13 cellular contexts compared by ENCODE assay signal in genomic region chr17:32516940-32517711, GRCh38. TPM values are rescaled to one million over a fixed set of nuclear protein-coding genes. Genes with fewer than 3 reads are reported as not detected.
DNase-seq lines count a peak whose midpoint lies in the region; ATAC-seq and TF ChIP-seq lines count a peak whose summit lies in the region.
"Had no signal": no experiment of that assay in that cellular context is flagged by ENCODE, and none has a peak within 500 bp of the region (broad histone marks: within the 10 kb centered on the region; RNA-seq: fewer than 3 reads in every experiment).

No MANE protein-coding gene starts in this region.

- no peak for TF ChIP-seq CTCF in GM12865 (IDR thresholded peaks at IDR 0.05; ENCODE audit: insufficient read depth, low read depth, low read length, missing control alignments)
- no peak for TF ChIP-seq CTCF in Peyer's patch (IDR thresholded peaks at IDR 0.05)
- TF ChIP-seq CTCF in coronary artery (IDR thresholded peaks at IDR 0.05), result no peak

- TF ChIP-seq POLR2A in Peyer's patch (IDR thresholded peaks at IDR 0.05), result no peak

- H3K27ac Mint-ChIP-seq in CD4-positive, CD25-positive, alpha-beta regulatory T cell, result peak overlapping the region; percentile 74 to 82 (median 76)
- H3K27ac Mint-ChIP-seq in memory B cell, result peak overlapping the region; percentile 55

- H3K4me3 ChIP-seq in CD4-positive, CD25-positive, alpha-beta regulatory T cell (ENCODE audit: low read depth, low read length), result peak overlapping the region; percentile 15
- no peak overlapping the region for H3K4me3 ChIP-seq in GM12865 (ENCODE audit: low read depth, low read length)
- H3K4me3 ChIP-seq in Peyer's patch, result no peak overlapping the region
- H3K4me3 ChIP-seq in SJCRH30, result no peak overlapping the region
- no peak overlapping the region for H3K4me3 ChIP-seq in coronary artery
- H3K4me3 ChIP-seq: smooth muscle cell, stomach had no signal

- peak overlapping the region; percentile 4 to 74 (median 48) for H3K4me3 Mint-ChIP-seq in CD4-positive, CD25-positive, alpha-beta regulatory T cell
- peak overlapping the region; percentile 54 for H3K4me3 Mint-ChIP-seq in memory B cell

- no peak for DNase-seq in CD4-positive, CD25-positive, alpha-beta regulatory T cell
- DNase-seq in GM12865 (ENCODE audit: low read depth) (peak; percentile 73), Peyer's patch (no peak), memory B cell (ENCODE audit: low spot score in 2 of 2) (no peak), SJCRH30 (no peak), coronary artery (ENCODE audit: low spot score) (no peak), left cardiac atrium (no peak)
- DNase-seq: DND-41, foreskin fibroblast, stomach had no signal

- H3K9me3 Mint-ChIP-seq in CD4-positive, CD25-positive, alpha-beta regulatory T cell, result no peaks in the 10 kb centered on the region
- H3K9me3 Mint-ChIP-seq in memory B cell, result no peaks in the 10 kb centered on the region
- H3K9me3 Mint-ChIP-seq: WTC11 had no signal

- no peaks in the 10 kb centered on the region for H3K27me3 ChIP-seq in CD4-positive, CD25-positive, alpha-beta regulatory T cell (ENCODE audit: control insufficient read depth, insufficient read depth, low read length)
- H3K27me3 ChIP-seq in Peyer's patch (no peaks in the 10 kb centered on the region), SJCRH30 (no peaks in the 10 kb centered on the region)

- ATAC-seq in CD4-positive, CD25-positive, alpha-beta regulatory T cell (ENCODE audit: low read depth in 2 of 2), result no peak
- ATAC-seq in memory B cell (ENCODE audit: low read depth) (peak; percentile 38), left cardiac atrium (no peak), HG03521 (IDR thresholded peaks at IDR 0.05; ENCODE audit: unreplicated experiment) (no peak)
- ATAC-seq: WTC11 had no signal

- H3K36me3 Mint-ChIP-seq in CD4-positive, CD25-positive, alpha-beta regulatory T cell, result no peaks in the 10 kb centered on the region
- no peaks in the 10 kb centered on the region for H3K36me3 Mint-ChIP-seq in memory B cell
- H3K36me3 Mint-ChIP-seq: WTC11 had no signal

- peaks cover 23% of the 10 kb centered on the region for H3K27me3 Mint-ChIP-seq in CD4-positive, CD25-positive, alpha-beta regulatory T cell
- H3K27me3 Mint-ChIP-seq in memory B cell, result no peaks in the 10 kb centered on the region

- H3K4me1 Mint-ChIP-seq in CD4-positive, CD25-positive, alpha-beta regulatory T cell, result peaks cover 18 to 72% (median 39%) of the 10 kb centered on the region in 4 donors
- peaks cover 41% of the 10 kb centered on the region for H3K4me1 Mint-ChIP-seq in memory B cell

- H3K36me3 ChIP-seq in CD4-positive, CD25-positive, alpha-beta regulatory T cell (ENCODE audit: control insufficient read depth, insufficient read depth, low read length), result no peaks in the 10 kb centered on the region
- H3K36me3 ChIP-seq in Peyer's patch (no peaks in the 10 kb centered on the region), SJCRH30 (no peaks in the 10 kb centered on the region)
- H3K36me3 ChIP-seq: stomach had no signal

- intact Hi-C loops in left cardiac atrium (cut with DNase I), result no loop called here

- peaks cover 49% of the 10 kb centered on the region for H3K4me1 ChIP-seq in CD4-positive, CD25-positive, alpha-beta regulatory T cell (ENCODE audit: control insufficient read depth, insufficient read depth, low read length, poor library complexity, severe bottlenecking)
- H3K4me1 ChIP-seq in Peyer's patch, result peaks cover 0 to 20% (median 15%) of the 10 kb centered on the region in 4 donors
- peaks cover 35% of the 10 kb centered on the region for H3K4me1 ChIP-seq in SJCRH30

- no peak overlapping the region for H3K27ac ChIP-seq in CD4-positive, CD25-positive, alpha-beta regulatory T cell (ENCODE audit: insufficient read depth, low read length, poor library complexity, severe bottlenecking)
- H3K27ac ChIP-seq in Peyer's patch (peak overlapping the region in 3 of 4 donors; percentile 11 to 73 (median 73)), SJCRH30 (no peak overlapping the region), coronary artery (no peak overlapping the region)
- H3K27ac ChIP-seq: stomach had no signal

- no peaks in the 10 kb centered on the region for H3K9me3 ChIP-seq in CD4-positive, CD25-positive, alpha-beta regulatory T cell (ENCODE audit: control insufficient read depth in 2 of 2, low read length in 2 of 2)
- H3K9me3 ChIP-seq in Peyer's patch (no peaks in the 10 kb centered on the region), SJCRH30 (replicated peaks) (no peaks in the 10 kb centered on the region)
- H3K9me3 ChIP-seq: stomach had no signal

RNA-seq across cellular contexts. Expression of gene CDK5R1, which starts 30.3 kb away (rescaled TPM):
- total RNA-seq in CD4-positive, CD25-positive, alpha-beta regulatory T cell, result 6.3 TPM
- polyA plus RNA-seq in CD4-positive, CD25-positive, alpha-beta regulatory T cell, result 1 to 10 TPM; 3.5 to 8.9 (median 5.0) TPM
- total RNA-seq in Peyer's patch (1 to 10 TPM in 2 of 4 donors, under 1 TPM in 1, not detected in 1; 0.88 to 1.9 (median 1.2) TPM), left cardiac atrium (1 to 10 TPM; 1.4 to 1.7 TPM)
- total RNA-seq in SJCRH30 (2014; rRNA removed; shearing (Covaris generic)), result 3.6 and 4.7 TPM in 2 replicates

Comparison
In these comparisons a context has a peak if more than half of its experiments do, and no peak if none do; other contexts are left out.
1. H3K27ac ChIP-seq: peak in Peyer's patch (3 of 4); none in CD4-positive, CD25-positive, alpha-beta regulatory T cell (single experiment), SJCRH30 (single experiment) and coronary artery (0 of 2).